1 cellular context compared by ENCODE assay signal in genomic region chr14:58151701-58152568, GRCh38.
A peak's percentile ranks its signal among the peaks of the same experiment; 100 is the strongest.
TF ChIP-seq lines count a peak whose summit lies in the region.

ARMH4 (minus strand) TSS chr14:58152213; CDS start chr14:58139358, 12,855 bp downstream.

TF ChIP-seq in HEK293, 187 proteins besides CTCF, POLR2A, EP300 and RAD21 (continued from another document and continues in another):
- TF ChIP-seq ZNF692 (tag by site-specific recombination; IDR thresholded peaks at IDR 0.05) (no peak), MEIS1 (CRISPR knock-in tag; IDR thresholded peaks at IDR 0.05; ENCODE audit: borderline replicate concordance) (no peak), ZFP3 (tag by site-specific recombination; IDR thresholded peaks at IDR 0.05; ENCODE audit: low read depth) (no peak), ZNF473 (tag by site-specific recombination; IDR thresholded peaks at IDR 0.05) (no peak), ZNF19 (tag by site-specific recombination; IDR thresholded peaks at IDR 0.05; ENCODE audit: low read depth) (no peak), ZNF791 (tag by site-specific recombination; IDR thresholded peaks at IDR 0.05) (no peak), ZFHX2 (tag by site-specific recombination; conservative IDR thresholded peaks at IDR 0.05) (peak; percentile 98), ZBTB7A (tag by site-specific recombination; IDR thresholded peaks at IDR 0.05; ENCODE audit: low read depth) (no peak), HOXC10 (CRISPR knock-in tag; IDR thresholded peaks at IDR 0.05) (no peak), BCL11A (tag by site-specific recombination; IDR thresholded peaks at IDR 0.05; ENCODE audit: low read depth) (no peak), BCL6B (tag by site-specific recombination; IDR thresholded peaks at IDR 0.05) (no peak), ZNF157 (tag by site-specific recombination; IDR thresholded peaks at IDR 0.05) (no peak), KLF1 (tag by site-specific recombination; IDR thresholded peaks at IDR 0.05) (0 out of 2 replicates have a peak, but pooled peaks have one; percentile 26), ZNF701 (tag by site-specific recombination; IDR thresholded peaks at IDR 0.05) (no peak), ZNF24 (tag by site-specific recombination; IDR thresholded peaks at IDR 0.05) (no peak), ZNF280C (tag by site-specific recombination; IDR thresholded peaks at IDR 0.05) (no peak), GLI4 (tag by site-specific recombination; IDR thresholded peaks at IDR 0.05) (no peak), HOXA7 (CRISPR knock-in tag; IDR thresholded peaks at IDR 0.05; ENCODE audit: borderline replicate concordance) (no peak), ZXDB (tag by site-specific recombination; IDR thresholded peaks at IDR 0.05) (no peak), ZNF433 (tag by site-specific recombination; IDR thresholded peaks at IDR 0.05; ENCODE audit: low read depth) (no peak), ZNF747 (tag by site-specific recombination; IDR thresholded peaks at IDR 0.05) (no peak), ZNF48 (tag by site-specific recombination; IDR thresholded peaks at IDR 0.05) (no peak), EGR2 (tag by site-specific recombination; IDR thresholded peaks at IDR 0.05; ENCODE audit: low read depth) (peak; percentile 95), ZNF488 (tag by site-specific recombination; IDR thresholded peaks at IDR 0.05) (no peak), PATZ1 (tag by site-specific recombination; IDR thresholded peaks at IDR 0.05) (peak; percentile 77), ZNF266 (tag by site-specific recombination; IDR thresholded peaks at IDR 0.05; ENCODE audit: low read depth) (no peak), ZNF585B (tag by site-specific recombination; IDR thresholded peaks at IDR 0.05) (no peak), ZNF341 (tag by site-specific recombination; IDR thresholded peaks at IDR 0.05; ENCODE audit: low read depth) (peak; percentile 40), ZNF660 (tag by site-specific recombination; IDR thresholded peaks at IDR 0.05) (0 out of 2 replicates have a peak, but pooled peaks have one; percentile 48), GLIS2 (tag by site-specific recombination; IDR thresholded peaks at IDR 0.05) (peak; percentile 90), ZNF214 (tag by site-specific recombination; IDR thresholded peaks at IDR 0.05; ENCODE audit: borderline replicate concordance) (no peak), ZNF37A (tag by site-specific recombination; IDR thresholded peaks at IDR 0.05) (no peak), ZFP69B (tag by site-specific recombination; IDR thresholded peaks at IDR 0.05) (no peak), ZNF121 (tag by site-specific recombination; IDR thresholded peaks at IDR 0.05) (no peak), HIC1 (tag by site-specific recombination; IDR thresholded peaks at IDR 0.05) (peak; percentile 74), ZNF423 (tag by site-specific recombination; IDR thresholded peaks at IDR 0.05) (no peak), ZNF624 (tag by site-specific recombination; IDR thresholded peaks at IDR 0.05) (no peak), ZNF140 (tag by site-specific recombination; IDR thresholded peaks at IDR 0.05) (no peak), PRDM2 (tag by site-specific recombination; IDR thresholded peaks at IDR 0.05; ENCODE audit: borderline replicate concordance) (no peak), MYNN (tag by site-specific recombination; IDR thresholded peaks at IDR 0.05; ENCODE audit: borderline replicate concordance) (no peak), ZNF558 (tag by site-specific recombination; IDR thresholded peaks at IDR 0.05) (no peak), ZNF626 (tag by site-specific recombination; IDR thresholded peaks at IDR 0.05) (no peak), SP3 (tag by site-specific recombination; IDR thresholded peaks at IDR 0.05) (peak; percentile 54), ZNF544 (tag by site-specific recombination; IDR thresholded peaks at IDR 0.05) (no peak), ZBTB17 (tag by site-specific recombination; IDR thresholded peaks at IDR 0.05) (no peak), PRDM1 (tag by site-specific recombination; IDR thresholded peaks at IDR 0.05) (no peak), ZNF175 (tag by site-specific recombination; IDR thresholded peaks at IDR 0.05) (no peak), AEBP2 (tag by site-specific recombination; IDR thresholded peaks at IDR 0.05; ENCODE audit: borderline replicate concordance) (no peak)
